19 cellular contexts compared by ENCODE assay signal in the genomic region with DNA sequence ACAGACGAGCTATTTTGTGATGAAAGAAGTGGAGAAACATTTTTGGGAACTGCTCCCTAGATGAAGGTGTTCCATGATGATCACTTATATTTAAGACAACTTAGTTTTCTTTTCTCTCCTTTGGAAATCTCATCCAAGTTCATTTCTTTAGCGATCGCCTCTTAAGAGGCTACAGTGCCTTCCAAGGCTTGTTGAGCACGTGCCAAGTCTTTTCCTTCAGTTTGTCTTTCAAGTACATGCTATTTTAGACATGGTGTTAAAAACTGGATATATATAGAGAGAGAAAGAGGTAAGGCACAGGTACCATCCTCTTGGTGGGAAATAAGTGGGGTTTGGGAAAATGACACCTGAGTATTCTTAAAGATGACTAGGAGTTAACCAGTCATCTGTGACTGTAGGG. TPM values are rescaled to one million over a fixed set of nuclear protein-coding genes. Genes with fewer than 3 reads are reported as not detected.
DNase-seq lines count a peak whose midpoint lies in the region; ATAC-seq, FAIRE-seq and TF ChIP-seq lines count a peak whose summit lies in the region.
"Had no signal": no experiment of that assay in that cellular context is flagged by ENCODE, and none has a peak within 500 bp of the region (broad histone marks: within the 10 kb centered on the region; RNA-seq: fewer than 3 reads in every experiment).

No MANE protein-coding gene starts in this region.

- H3K27ac Mint-ChIP-seq in MCF 10A (ENCODE audit: low read depth, unreplicated experiment) = no peak overlapping the region
- H3K27ac Mint-ChIP-seq in CD4-positive, alpha-beta memory T cell = peak overlapping the region in 1 of 7 donors; percentile 26
- H3K27ac Mint-ChIP-seq: effector memory CD8-positive, alpha-beta T cell; stimulated activated memory B cell treated with anti-CD40 and anti-IgM and Interleukin-4, amounts not matched to agents 10 μg/mL and 1 μg/mL and 100 μg/mL, for 72 hours had no signal

- no peaks in the 10 kb centered on the region for H3K9me3 ChIP-seq in breast epithelium
- H3K9me3 ChIP-seq in Panc1 (ENCODE audit: control insufficient read depth, insufficient read depth, low read depth, low read length) = no peaks in the 10 kb centered on the region
- no peaks in the 10 kb centered on the region for H3K9me3 ChIP-seq in keratinocyte (ENCODE audit: control insufficient read depth, low read depth, low read length)
- H3K9me3 ChIP-seq in thyroid gland = no peaks in the 10 kb centered on the region
- H3K9me3 ChIP-seq in CD4-positive, alpha-beta memory T cell (ENCODE audit: control insufficient read depth in 1 of 2, low read length in 2 of 2) = no peaks in the 10 kb centered on the region
- H3K9me3 ChIP-seq: transverse colon had no signal

- H3K4me1 Mint-ChIP-seq in MCF 10A (ENCODE audit: insufficient read depth, unreplicated experiment) = peaks cover 26% of the 10 kb centered on the region
- H3K4me1 Mint-ChIP-seq in CD4-positive, alpha-beta memory T cell = peaks cover 14 to 28% (median 24%) of the 10 kb centered on the region in 4 donors

- FAIRE-seq in keratinocyte (lab: Jason Lieb, UNC) = no peak
- FAIRE-seq: A204.1 had no signal

- H4K20me1 ChIP-seq in keratinocyte (ENCODE audit: control insufficient read depth, extremely low read depth, insufficient read depth, low read length) = no peaks in the 10 kb centered on the region

- H3K36me3 ChIP-seq in breast epithelium (no peaks in the 10 kb centered on the region), Panc1 (ENCODE audit: control insufficient read depth, insufficient read depth, low read length) (peaks cover 3% of the 10 kb centered on the region; the same call in 1 of the 2 replicates), keratinocyte (ENCODE audit: control insufficient read depth in 2 of 2, extremely low read depth in 1 of 2, insufficient read depth in 2 of 2, low read length in 2 of 2) (peaks cover 0 to 1% of the 10 kb centered on the region in 2 experiments), thyroid gland (no peaks in the 10 kb centered on the region)
- H3K36me3 ChIP-seq in CD4-positive, alpha-beta memory T cell (ENCODE audit: insufficient read depth, low read length) = no peaks in the 10 kb centered on the region
- H3K36me3 ChIP-seq: transverse colon had no signal

- TF ChIP-seq POLR2A in breast epithelium (IDR thresholded peaks at IDR 0.05) = no peak
- TF ChIP-seq POLR2A in thyroid gland (IDR thresholded peaks at IDR 0.05) = no peak

- dilution Hi-C loops in keratinocyte (cut with MboI; ENCODE audit: extremely low pct_ligation_motif_present, low sequenced_read_pairs) = no loop called here

- TF ChIP-seq CTCF in breast epithelium (IDR thresholded peaks at IDR 0.05) (no peak), MCF 10A (IDR thresholded peaks at IDR 0.05; ENCODE audit: unreplicated experiment) (no peak), Panc1 (IDR thresholded peaks at IDR 0.05) (no peak), keratinocyte (optimal IDR thresholded peaks at IDR 0.05 in 1 of 3, IDR thresholded peaks at IDR 0.05 in 1 of 3, conservative IDR thresholded peaks at IDR 0.05 in 1 of 3; ENCODE audit: extremely low read depth in 1 of 3, insufficient read depth in 2 of 3, low read length in 3 of 3) (no peak), thyroid gland (IDR thresholded peaks at IDR 0.05) (no peak)

- peak overlapping the region; percentile 64 for H3K4me2 ChIP-seq in keratinocyte (ENCODE audit: control insufficient read depth, extremely low read depth, insufficient read depth, low read depth, low read length)

- H3K36me3 Mint-ChIP-seq in MCF 10A (ENCODE audit: insufficient read depth, unreplicated experiment) = peaks cover 16% of the 10 kb centered on the region
- H3K36me3 Mint-ChIP-seq in CD4-positive, alpha-beta memory T cell = no peaks in the 10 kb centered on the region
- H3K36me3 Mint-ChIP-seq: stimulated activated memory B cell treated with anti-CD40 and anti-IgM and Interleukin-4, amounts not matched to agents 10 μg/mL and 1 μg/mL and 100 μg/mL, for 72 hours had no signal

- H3K27me3 ChIP-seq in breast epithelium (no peaks in the 10 kb centered on the region), Panc1 (ENCODE audit: control insufficient read depth, insufficient read depth, low read length) (no peaks in the 10 kb centered on the region), keratinocyte (ENCODE audit: control insufficient read depth, extremely low read depth, insufficient read depth, low read length) (no peaks in the 10 kb centered on the region), thyroid gland (no peaks in the 10 kb centered on the region)
- H3K27me3 ChIP-seq in CD4-positive, alpha-beta memory T cell (ENCODE audit: insufficient read depth, low read length) = no peaks in the 10 kb centered on the region
- H3K27me3 ChIP-seq: transverse colon had no signal

- no peaks in the 10 kb centered on the region for H3K27me3 Mint-ChIP-seq in MCF 10A (ENCODE audit: insufficient read depth, unreplicated experiment)
- H3K27me3 Mint-ChIP-seq in CD4-positive, alpha-beta memory T cell = no peaks in the 10 kb centered on the region
- H3K27me3 Mint-ChIP-seq: central memory CD8-positive, alpha-beta T cell; effector memory CD8-positive, alpha-beta T cell; stimulated activated memory B cell treated with anti-CD40 and anti-IgM and Interleukin-4, amounts not matched to agents 10 μg/mL and 1 μg/mL and 100 μg/mL, for 72 hours had no signal

- no peak overlapping the region for H3K4me3 Mint-ChIP-seq in MCF 10A (ENCODE audit: unreplicated experiment)
- H3K4me3 Mint-ChIP-seq in CD4-positive, alpha-beta memory T cell = peak overlapping the region in 1 of 8 donors; percentile 35
- H3K4me3 Mint-ChIP-seq: central memory CD8-positive, alpha-beta T cell; effector memory CD8-positive, alpha-beta T cell had no signal

- H3K27ac ChIP-seq in breast epithelium = peak overlapping the region; percentile 48 to 54
- peak overlapping the region; percentile 6; the same call in 1 of the 2 replicates for H3K27ac ChIP-seq in Panc1 (ENCODE audit: low read length)
- peak overlapping the region; percentile 38 for H3K27ac ChIP-seq in keratinocyte (ENCODE audit: control insufficient read depth, insufficient read depth, low read length)
- peak overlapping the region; percentile 13 to 24 (median 20) for H3K27ac ChIP-seq in thyroid gland
- no peak overlapping the region for H3K27ac ChIP-seq in CD4-positive, alpha-beta memory T cell (ENCODE audit: low read depth, low read length)

- intact Hi-C loops in breast epithelium (cut with DNase I; ENCODE audit: low total_unique reads) (no loop called here), MCF 10A (cut with micrococcal nuclease) (loop anchor here (1.0 kb wide), 1 partner anchor 37 kb away; no protein-coding TSS in a partner anchor), Panc1 (cut with micrococcal nuclease; ENCODE audit: unreplicated experiment) (no loop called here), thyroid gland (cut with DNase I) (no loop called here)
- intact Hi-C loops in CD4-positive, alpha-beta memory T cell (cut with micrococcal nuclease) = loop anchor here (5.0 kb wide), 1 partner anchor 39 kb away; no protein-coding TSS in a partner anchor

- DNase-seq in breast epithelium (ENCODE audit: low spot score in 2 of 2) = no peak
- DNase-seq in MCF 10A (ENCODE audit: unreplicated experiment) = no peak
- no peak for DNase-seq in Panc1 (ENCODE audit: low read depth, low spot score)
- DNase-seq in keratinocyte (ENCODE audit: low read depth, low spot score) = no peak
- DNase-seq in thyroid gland = peak; percentile 59 to 69
- DNase-seq in NCI-H524 treated with DMSO at 0.1 percent for 48 hours (lab: John Stamatoyannopoulos, UW) = no peak
- DNase-seq in CD4-positive, alpha-beta memory T cell = no peak
- DNase-seq: activated CD4-positive, alpha-beta T cell treated with anti-CD3 and anti-CD28 coated beads for 48 hours; DMS 273 treated with DMSO at 0.1 percent for 48 hours; effector memory CD8-positive, alpha-beta T cell; GF-D8; glutamatergic neuron; NCI-H345; right cardiac atrium; transverse colon had no signal

- no peaks in the 10 kb centered on the region for H3K9me3 Mint-ChIP-seq in MCF 10A (ENCODE audit: unreplicated experiment)
- H3K9me3 Mint-ChIP-seq in CD4-positive, alpha-beta memory T cell = no peaks in the 10 kb centered on the region
- H3K9me3 Mint-ChIP-seq: central memory CD8-positive, alpha-beta T cell; effector memory CD8-positive, alpha-beta T cell; stimulated activated memory B cell treated with anti-CD40 and anti-IgM and Interleukin-4, amounts not matched to agents 10 μg/mL and 1 μg/mL and 100 μg/mL, for 72 hours had no signal

- H3K9me1 ChIP-seq in keratinocyte (ENCODE audit: control insufficient read depth, extremely low read depth, insufficient read depth, low read length) = peaks cover 2% of the 10 kb centered on the region

- peaks cover 4 to 8% of the 10 kb centered on the region in 2 donors for H3K4me1 ChIP-seq in breast epithelium
- peaks cover 26% of the 10 kb centered on the region for H3K4me1 ChIP-seq in Panc1 (ENCODE audit: control insufficient read depth, insufficient read depth, low read length)
- H3K4me1 ChIP-seq in keratinocyte (ENCODE audit: control insufficient read depth, extremely low read depth, insufficient read depth, low read length) = peaks cover 19% of the 10 kb centered on the region
- peaks cover 35 to 46% of the 10 kb centered on the region in 2 donors for H3K4me1 ChIP-seq in thyroid gland
- H3K4me1 ChIP-seq in CD4-positive, alpha-beta memory T cell (ENCODE audit: insufficient read depth, low read length) = peaks cover 32% of the 10 kb centered on the region

- CTCF ChIA-PET in MCF 10A (lab: Yijun Ruan, JAX) = interaction anchor here (0.6 to 2.2 kb wide), 8 partner anchors 9 to 59 kb away, joined by 4 to 9 read pairs (median 4); no protein-coding TSS in a partner anchor
- CTCF ChIA-PET in Panc1 (lab: Charles Lee) = no interaction called here
- CTCF ChIA-PET in CD4-positive, alpha-beta memory T cell (lab: Charles Lee; ENCODE audit: partially characterized antibody) = interaction anchor here (1.5 kb wide), 1 partner anchor 82 kb away, joined by 4 read pairs; no protein-coding TSS in a partner anchor

- H3K79me2 ChIP-seq in keratinocyte (ENCODE audit: control insufficient read depth, insufficient read depth, low read length) = peaks cover 58% of the 10 kb centered on the region

- peak overlapping the region; percentile 45 for H2AFZ ChIP-seq in keratinocyte (ENCODE audit: control insufficient read depth, low read length)

- H3K4me3 ChIP-seq in breast epithelium (peak overlapping the region in 1 of 3 donors; percentile 42), Panc1 (ENCODE audit: low read depth in 2 of 2, low read length in 2 of 2) (no peak overlapping the region), keratinocyte (ENCODE audit: control insufficient read depth in 2 of 3, extremely low read depth in 1 of 3, insufficient read depth in 2 of 3, low read depth in 1 of 3, low read length in 3 of 3) (peak overlapping the region in 2 of 3 experiments; percentile 22 to 49), thyroid gland (replicated peaks in 1 of 3) (no peak overlapping the region)
- H3K4me3 ChIP-seq in CD4-positive, alpha-beta memory T cell (ENCODE audit: low read length in 2 of 2) = no peak overlapping the region
- H3K4me3 ChIP-seq: transverse colon had no signal

- no peak for ATAC-seq in Panc1
- no peak for ATAC-seq in GM18519 (IDR thresholded peaks at IDR 0.05; ENCODE audit: low FRiP score, unreplicated experiment)
- ATAC-seq: effector memory CD8-positive, alpha-beta T cell; right cardiac atrium; stimulated activated memory B cell treated with anti-CD40 and anti-IgM and Interleukin-4, amounts not matched to agents 10 μg/mL and 1 μg/mL and 100 μg/mL, for 72 hours had no signal

- H3K9ac ChIP-seq in keratinocyte (ENCODE audit: control insufficient read depth, extremely low read depth, insufficient read depth, low read length) = peak overlapping the region; percentile 34

- WGBS in thyroid gland, 2 donors = 27 to 32% methylated on average over 4 of the region's 4 CpGs

- POLR2A ChIA-PET in MCF 10A (lab: Yijun Ruan, JAX) = interaction anchor here (0.6 to 7.0 kb wide), 17 partner anchors 8 to 381 kb away, joined by 3 to 91 read pairs (median 4); no protein-coding TSS in a partner anchor
- POLR2A ChIA-PET in Panc1 (lab: Charles Lee) = no interaction called here
- POLR2A ChIA-PET in CD4-positive, alpha-beta memory T cell (lab: Charles Lee; ENCODE audit: partially characterized antibody) = no interaction called here

- in situ Hi-C loops in Panc1 (cut with HindIII; ENCODE audit: low pct_unique_long_range_greater_than_20kb, low sequenced_read_pairs) = no loop called here

- BruUV-seq in MCF 10A (replicated peaks; lab: Mats Ljungman, UMichigan) = no TSS peak
- no TSS peak for BruUV-seq in Panc1 (replicated peaks; lab: Mats Ljungman, UMichigan)

RNA-seq across cellular contexts. Expression of a gene that starts 2.7 kb away (rescaled TPM):
- total RNA-seq in breast epithelium (10 to 100 TPM; 27.2 to 50.8 (median 40.0) TPM), MCF 10A (2022) (96.6 and 98.6 TPM in 2 replicates), Panc1 (2021; ENCODE audit: unreplicated experiment) (64.5 TPM), thyroid gland (10 to 100 TPM; 62.1 to 84.7 (median 74.4) TPM)
- polyA plus RNA-seq in Panc1 (2012; ENCODE audit: insufficient read length) = 52.6 TPM
- polyA plus RNA-seq in keratinocyte = 73.0 to 139 TPM (median 92.6 TPM) in 3 replicates
- polyA plus RNA-seq in keratinocyte (2011; ENCODE audit: low read depth) = 54.7 TPM
- 66.4 and 127 TPM in 2 replicates for polyA plus RNA-seq in keratinocyte (2011; cell fraction: cytosol; rRNA removed)
- 54.4 and 63.4 TPM in 2 replicates for polyA plus RNA-seq in keratinocyte (2011; cell fraction: nucleus; rRNA removed)
- 58.0 and 90.5 TPM in 2 replicates for polyA plus RNA-seq in keratinocyte (2012; ENCODE audit: low replicate concordance)
- polyA minus RNA-seq in keratinocyte = 12.8 to 83.9 TPM (median 38.5 TPM) in 3 replicates
- 43.5 TPM for polyA minus RNA-seq in keratinocyte (2011; cell fraction: cytosol; rRNA and poly(A)+ RNA removed)
- polyA minus RNA-seq in keratinocyte (2011; cell fraction: nucleus; rRNA and poly(A)+ RNA removed) = 34.0 and 74.5 TPM in 2 replicates
- total RNA-seq in CD4-positive, alpha-beta memory T cell = 10 to 100 TPM; 33.7 to 38.5 TPM
- 10 to 100 TPM; 63.5 to 66.6 TPM for polyA plus RNA-seq in CD4-positive, alpha-beta memory T cell

RNA-seq across cellular contexts. Expression of a gene that starts 3.0 kb away (rescaled TPM):
- total RNA-seq in breast epithelium (10 to 100 TPM; 22.3 to 38.1 (median 23.2) TPM), MCF 10A (2022) (31.2 and 35.0 TPM in 2 replicates), Panc1 (2021; ENCODE audit: unreplicated experiment) (51.5 TPM), thyroid gland (10 to 100 TPM; 28.9 to 35.2 (median 32.4) TPM)
- polyA plus RNA-seq in Panc1 (2012; ENCODE audit: insufficient read length) = 32.6 TPM
- 37.1 to 53.5 TPM (median 44.1 TPM) in 3 replicates for polyA plus RNA-seq in keratinocyte
- polyA plus RNA-seq in keratinocyte (2011; ENCODE audit: low read depth) = 17.4 TPM
- 26.7 and 58.2 TPM in 2 replicates for polyA plus RNA-seq in keratinocyte (2011; cell fraction: cytosol; rRNA removed)
- 46.9 and 58.5 TPM in 2 replicates for polyA plus RNA-seq in keratinocyte (2011; cell fraction: nucleus; rRNA removed)
- 18.9 and 25.8 TPM in 2 replicates for polyA plus RNA-seq in keratinocyte (2012; ENCODE audit: low replicate concordance)
- 16.7 to 59.7 TPM (median 35.2 TPM) in 3 replicates for polyA minus RNA-seq in keratinocyte
- polyA minus RNA-seq in keratinocyte (2011; cell fraction: cytosol; rRNA and poly(A)+ RNA removed) = 33.6 TPM
- polyA minus RNA-seq in keratinocyte (2011; cell fraction: nucleus; rRNA and poly(A)+ RNA removed) = 24.9 and 45.7 TPM in 2 replicates
- total RNA-seq in CD4-positive, alpha-beta memory T cell = 10 to 100 TPM; 38.6 to 38.8 TPM
- 10 to 100 TPM; 28.7 to 37.7 TPM for polyA plus RNA-seq in CD4-positive, alpha-beta memory T cell

Comparison
In these comparisons a context has a peak if more than half of its experiments do, and no peak if none do; other contexts are left out.
1. intact Hi-C loops: an anchor here in MCF 10A (1.0 kb wide) and CD4-positive, alpha-beta memory T cell (5.0 kb wide); none called in breast epithelium, Panc1 and thyroid gland.
2. DNase-seq: peak in thyroid gland (2 of 2); none in breast epithelium (0 of 2), MCF 10A (single experiment), Panc1 (single experiment), keratinocyte (single experiment), NCI-H524 treated with DMSO at 0.1 percent for 48 hours (single experiment) and CD4-positive, alpha-beta memory T cell (0 of 5).
3. H3K4me3 ChIP-seq: peak in keratinocyte (2 of 3); none in Panc1 (0 of 2), thyroid gland (0 of 3) and CD4-positive, alpha-beta memory T cell (0 of 2).